Comparison of ENCODE assay signal across 31 cellular contexts in genomic region chr9:116358251-116358650, GRCh38.
"Had no signal": no experiment of that assay in that cellular context is flagged by ENCODE, and none has a peak within 500 bp of the region (broad histone marks: within the 10 kb centered on the region; RNA-seq: fewer than 3 reads in every experiment).

No MANE protein-coding gene starts in this region.

- H3K4me1 ChIP-seq: body of pancreas had no signal

- FAIRE-seq: frontal cortex had no signal

- H3K36me3 ChIP-seq: cardiac muscle cell, esophagus muscularis mucosa, WERI-Rb-1 had no signal

- H3K4me3 Mint-ChIP-seq: activated B cell treated with CpG ODN at 0.5 μM for 24 hours; activated CD8-positive, alpha-beta T cell treated with anti-CD3 and anti-CD28 coated beads for 36 hours; activated naive CD8-positive, alpha-beta T cell; activated T-cell treated with anti-CD3 and anti-CD28 coated beads, Interleukin-2, amount 50 U/mL, for 4 hours; activated T-helper 17 cell treated with anti-CD3 and anti-CD28 coated beads, Interleukin-2, amount 50 U/mL, for 72 hours; dendritic cell treated with granulocyte-macrophage colony-stimulating factor and Interleukin-4, amounts not matched to agents 40 ng/mL and 50 ng/mL, for 4 days; endodermal cell had no signal

- H3K4me1 Mint-ChIP-seq: activated B cell treated with CpG ODN at 0.5 μM for 24 hours; activated T-helper 17 cell treated with anti-CD3 and anti-CD28 coated beads, Interleukin-2, amount 50 U/mL, for 72 hours had no signal

- H3K27me3 ChIP-seq: body of pancreas, cardiac muscle cell, esophagus muscularis mucosa had no signal

- H3K9me3 Mint-ChIP-seq: activated B cell treated with CpG ODN at 0.5 μM for 24 hours; activated CD8-positive, alpha-beta T cell treated with anti-CD3 and anti-CD28 coated beads for 36 hours; activated T-cell treated with anti-CD3 and anti-CD28 coated beads, Interleukin-2, amount 50 U/mL, for 4 hours; activated T-helper 17 cell treated with anti-CD3 and anti-CD28 coated beads, Interleukin-2, amount 50 U/mL, for 72 hours; dendritic cell treated with granulocyte-macrophage colony-stimulating factor and Interleukin-4, amounts not matched to agents 40 ng/mL and 50 ng/mL, for 4 days; endodermal cell had no signal

- H3K27ac ChIP-seq: body of pancreas, cardiac muscle cell, coronary artery, dorsolateral prefrontal cortex, esophagus muscularis mucosa had no signal

- H3K27ac Mint-ChIP-seq: activated B cell treated with CpG ODN at 0.5 μM for 24 hours; activated CD8-positive, alpha-beta T cell treated with anti-CD3 and anti-CD28 coated beads for 36 hours; activated naive CD8-positive, alpha-beta T cell; activated T-helper 17 cell treated with anti-CD3 and anti-CD28 coated beads, Interleukin-2, amount 50 U/mL, for 72 hours; dendritic cell treated with granulocyte-macrophage colony-stimulating factor and Interleukin-4, amounts not matched to agents 40 ng/mL and 50 ng/mL, for 4 days; endodermal cell had no signal

- H3K9me3 ChIP-seq: body of pancreas, esophagus muscularis mucosa had no signal

- H3K27me3 Mint-ChIP-seq: activated B cell treated with CpG ODN at 0.5 μM for 24 hours; activated CD8-positive, alpha-beta T cell treated with anti-CD3 and anti-CD28 coated beads for 36 hours; activated naive CD8-positive, alpha-beta T cell; activated T-helper 17 cell treated with anti-CD3 and anti-CD28 coated beads, Interleukin-2, amount 50 U/mL, for 72 hours; dendritic cell treated with granulocyte-macrophage colony-stimulating factor and Interleukin-4, amounts not matched to agents 40 ng/mL and 50 ng/mL, for 4 days had no signal

- DNase-seq: activated B cell treated with CpG ODN at 0.5 μM for 24 hours; activated CD4-positive, alpha-beta T cell treated with anti-CD3 and anti-CD28 coated beads for 48 hours; activated CD4-positive, alpha-beta T cell treated with anti-CD3 and anti-CD28 coated beads, Interleukin-2, amount 50 U/mL, for 1 hour; activated CD4-positive, alpha-beta T cell treated with anti-CD3 and anti-CD28 coated beads, Interleukin-2, amount 50 U/mL, for 48 hours; activated CD8-positive, alpha-beta memory T cell treated with anti-CD3 and anti-CD28 coated beads for 24 hours; activated CD8-positive, alpha-beta T cell treated with anti-CD3 and anti-CD28 coated beads for 36 hours; activated effector memory CD4-positive, alpha-beta T cell treated with Interleukin-2 at 50 U/mL for 16 hours; activated gamma-delta T cell treated with Interleukin-2 at 50 U/mL for 16 hours; activated naive CD4-positive, alpha-beta T cell treated with anti-CD3 and anti-CD28 coated beads, Interleukin-2, amount 50 U/mL, for 16 hours; activated naive CD4-positive, alpha-beta T cell treated with Interleukin-2 at 50 U/mL for 16 hours; activated T-cell treated with anti-CD3 and anti-CD28 coated beads, Interleukin-2, amount 50 U/mL, for 4 hours; amniotic stem cell; anterior cingulate cortex; body of pancreas; central memory CD4-positive, alpha-beta T cell; cerebellar nuclear complex; dorsolateral prefrontal cortex; effector memory CD4-positive, alpha-beta T cell; endodermal cell; foreskin fibroblast; head of caudate nucleus; T-helper 2 cell; WERI-Rb-1 had no signal

- ATAC-seq: activated CD4-positive, CD25-positive, alpha-beta regulatory T cell treated with anti-CD3 and anti-CD28 coated beads, Interleukin-2, amount 50 U/mL, for 24 hours; activated CD8-positive, alpha-beta T cell treated with anti-CD3 and anti-CD28 coated beads for 36 hours; activated T-cell treated with anti-CD3 and anti-CD28 coated beads, Interleukin-2, amount 50 U/mL, for 4 hours; activated T-helper 17 cell treated with anti-CD3 and anti-CD28 coated beads, Interleukin-2, amount 50 U/mL, for 72 hours; body of pancreas had no signal

- H3K36me3 Mint-ChIP-seq: activated naive CD8-positive, alpha-beta T cell had no signal

- H3K4me3 ChIP-seq: body of pancreas, cardiac muscle cell, coronary artery, dorsolateral prefrontal cortex, esophagus muscularis mucosa had no signal
